In genomic region chr10:114532226-114532625, GRCh38 we compare ENCODE assay signal across 22 cellular contexts.
DNase-seq lines count a peak whose midpoint lies in the region; ATAC-seq and TF ChIP-seq lines count a peak whose summit lies in the region.
"Had no signal": no experiment of that assay in that cellular context is flagged by ENCODE, and none has a peak within 500 bp of the region (broad histone marks: within the 10 kb centered on the region; RNA-seq: fewer than 3 reads in every experiment).

No MANE protein-coding gene starts in this region.

- H3K27ac Mint-ChIP-seq in activated naive CD4-positive, alpha-beta T cell treated with anti-CD3 and anti-CD28 coated beads, Interleukin-2, amount 50 U/mL, for 24 hours: peak overlapping the region; percentile 65
- H3K27ac Mint-ChIP-seq in activated naive CD4-positive, alpha-beta T cell treated with anti-CD3 and anti-CD28 coated beads, Interleukin-2, amount 10 ng/mL, durations not matched to agents 7 days and 5 days: no peak overlapping the region
- no peak overlapping the region for H3K27ac Mint-ChIP-seq in activated CD4-positive, alpha-beta T cell treated with anti-CD3 and anti-CD28 coated beads, Interleukin-2, amount 10 ng/mL, durations not matched to agents 24 days and 14 days
- H3K27ac Mint-ChIP-seq: B cell; CD8-positive, alpha-beta T cell; H9 had no signal

- no peaks in the 10 kb centered on the region for H3K9me3 Mint-ChIP-seq in activated naive CD4-positive, alpha-beta T cell treated with anti-CD3 and anti-CD28 coated beads, Interleukin-2, amount 50 U/mL, for 24 hours
- H3K9me3 Mint-ChIP-seq in activated naive CD4-positive, alpha-beta T cell treated with anti-CD3 and anti-CD28 coated beads, Interleukin-2, amount 10 ng/mL, durations not matched to agents 7 days and 5 days: no peaks in the 10 kb centered on the region
- H3K9me3 Mint-ChIP-seq in activated CD4-positive, alpha-beta T cell treated with anti-CD3 and anti-CD28 coated beads, Interleukin-2, amount 10 ng/mL, durations not matched to agents 24 days and 14 days: no peaks in the 10 kb centered on the region
- H3K9me3 Mint-ChIP-seq: CD8-positive, alpha-beta T cell had no signal

- TF ChIP-seq POLR2A in right lobe of liver (IDR thresholded peaks at IDR 0.05): no peak

- no peak for ATAC-seq in right lobe of liver
- ATAC-seq: CD8-positive, alpha-beta T cell; GM12878; HCT116 had no signal

- no peak overlapping the region for H2BK5ac ChIP-seq in neuronal stem cell (ENCODE audit: low read length)

- no peak overlapping the region for H3K4me2 ChIP-seq in neuronal stem cell (ENCODE audit: insufficient read depth, low read length, poor library complexity, severe bottlenecking)
- H3K4me2 ChIP-seq: BLaER1 had no signal

- no peak overlapping the region for H2AFZ ChIP-seq in neuronal stem cell (ENCODE audit: low read length)
- H2AFZ ChIP-seq: GM23248 had no signal

- no peak overlapping the region for H2BK15ac ChIP-seq in neuronal stem cell (ENCODE audit: low read length)

- TF ChIP-seq CTCF in right lobe of liver (IDR thresholded peaks at IDR 0.05): no peak

- no peak overlapping the region for H3K23ac ChIP-seq in neuronal stem cell (ENCODE audit: low read depth, low read length, poor library complexity)

- no peaks in the 10 kb centered on the region for H3K36me3 Mint-ChIP-seq in activated naive CD4-positive, alpha-beta T cell treated with anti-CD3 and anti-CD28 coated beads, Interleukin-2, amount 50 U/mL, for 24 hours
- peaks cover 2% of the 10 kb centered on the region for H3K36me3 Mint-ChIP-seq in activated naive CD4-positive, alpha-beta T cell treated with anti-CD3 and anti-CD28 coated beads, Interleukin-2, amount 10 ng/mL, durations not matched to agents 7 days and 5 days
- no peaks in the 10 kb centered on the region for H3K36me3 Mint-ChIP-seq in activated CD4-positive, alpha-beta T cell treated with anti-CD3 and anti-CD28 coated beads, Interleukin-2, amount 10 ng/mL, durations not matched to agents 24 days and 14 days (ENCODE audit: low read depth)
- H3K36me3 Mint-ChIP-seq: CD8-positive, alpha-beta T cell had no signal

- H3K9me3 ChIP-seq in neuronal stem cell (replicated peaks in 1 of 2; ENCODE audit: control insufficient read depth in 2 of 2, insufficient read depth in 1 of 2, low read depth in 1 of 2, low read length in 2 of 2): peaks cover 3 to 6% of the 10 kb centered on the region in 2 donors
- H3K9me3 ChIP-seq in right lobe of liver: no peaks in the 10 kb centered on the region
- H3K9me3 ChIP-seq: Caco-2 had no signal

- H3K4me3 ChIP-seq in neuronal stem cell (ENCODE audit: low read length in 2 of 2): no peak overlapping the region
- no peak overlapping the region for H3K4me3 ChIP-seq in right lobe of liver
- H3K4me3 ChIP-seq: BLaER1, GM12878, GM23248 had no signal

- H3K4me1 ChIP-seq in neuronal stem cell (ENCODE audit: control insufficient read depth in 2 of 2, insufficient read depth in 1 of 2, low read depth in 1 of 2, low read length in 2 of 2): peaks cover 0 to 2% of the 10 kb centered on the region in 2 donors
- H3K4me1 ChIP-seq in right lobe of liver: peaks cover 0 to 4% (median 2%) of the 10 kb centered on the region in 4 donors
- H3K4me1 ChIP-seq: Caco-2 had no signal

- H3K27me3 Mint-ChIP-seq in activated naive CD4-positive, alpha-beta T cell treated with anti-CD3 and anti-CD28 coated beads, Interleukin-2, amount 50 U/mL, for 24 hours: no peaks in the 10 kb centered on the region
- H3K27me3 Mint-ChIP-seq in activated naive CD4-positive, alpha-beta T cell treated with anti-CD3 and anti-CD28 coated beads, Interleukin-2, amount 10 ng/mL, durations not matched to agents 7 days and 5 days: peaks cover 4% of the 10 kb centered on the region
- H3K27me3 Mint-ChIP-seq in activated CD4-positive, alpha-beta T cell treated with anti-CD3 and anti-CD28 coated beads, Interleukin-2, amount 10 ng/mL, durations not matched to agents 24 days and 14 days: no peaks in the 10 kb centered on the region
- H3K27me3 Mint-ChIP-seq: B cell; CD4-positive, CD25-positive, alpha-beta regulatory T cell had no signal

- DNase-seq in activated naive CD4-positive, alpha-beta T cell treated with anti-CD3 and anti-CD28 coated beads, Interleukin-2, amount 10 ng/mL, durations not matched to agents 7 days and 5 days: no peak
- DNase-seq in G401 (ENCODE audit: low spot score): peak; percentile 99
- DNase-seq in cerebellum (ENCODE audit: low spot score): peak; percentile 84
- DNase-seq in neuronal stem cell (ENCODE audit: low spot score): no peak
- DNase-seq in right lobe of liver: no peak
- no peak for DNase-seq in activated CD4-positive, alpha-beta T cell treated with anti-CD3 and anti-CD28 coated beads, Interleukin-2, amount 10 ng/mL, durations not matched to agents 24 days and 14 days
- no peak for DNase-seq in NCI-H2171 (lab: John Stamatoyannopoulos, UW)
- DNase-seq: Caco-2; CD4-positive, CD25-positive, alpha-beta regulatory T cell; CD8-positive, alpha-beta T cell; DMS153; DND-41; GDM1; GM23248; H9 had no signal

- H2BK12ac ChIP-seq in neuronal stem cell (ENCODE audit: low read length): no peak overlapping the region

- H3K14ac ChIP-seq in neuronal stem cell (ENCODE audit: low read length): no peak overlapping the region

- H3K9ac ChIP-seq in neuronal stem cell (ENCODE audit: low read depth, low read length, poor library complexity): no peak overlapping the region
- H3K9ac ChIP-seq: BLaER1, GM23248 had no signal

- no peak overlapping the region for H3K4ac ChIP-seq in neuronal stem cell (ENCODE audit: low read length)

- no peak overlapping the region for H3K27ac ChIP-seq in neuronal stem cell (replicated peaks; ENCODE audit: low read length)
- no peak overlapping the region for H3K27ac ChIP-seq in right lobe of liver
- H3K27ac ChIP-seq: 22Rv1, BLaER1, C4-2B, GM23248 had no signal

- in situ Hi-C loops in G401 (cut with HindIII; ENCODE audit: low sequenced_read_pairs): no loop called here

- no peak overlapping the region for H3K4me3 Mint-ChIP-seq in activated naive CD4-positive, alpha-beta T cell treated with anti-CD3 and anti-CD28 coated beads, Interleukin-2, amount 50 U/mL, for 24 hours
- no peak overlapping the region for H3K4me3 Mint-ChIP-seq in activated naive CD4-positive, alpha-beta T cell treated with anti-CD3 and anti-CD28 coated beads, Interleukin-2, amount 10 ng/mL, durations not matched to agents 7 days and 5 days
- H3K4me3 Mint-ChIP-seq in activated CD4-positive, alpha-beta T cell treated with anti-CD3 and anti-CD28 coated beads, Interleukin-2, amount 10 ng/mL, durations not matched to agents 24 days and 14 days: no peak overlapping the region
- H3K4me3 Mint-ChIP-seq: B cell; CD4-positive, CD25-positive, alpha-beta regulatory T cell; CD8-positive, alpha-beta T cell; H9 had no signal

- H3K36me3 ChIP-seq in neuronal stem cell (replicated peaks in 1 of 2; ENCODE audit: control insufficient read depth in 2 of 2, insufficient read depth in 2 of 2, low read length in 2 of 2): no peaks in the 10 kb centered on the region
- H3K36me3 ChIP-seq in right lobe of liver: peaks cover 0 to 2% (median 0%) of the 10 kb centered on the region in 4 donors
- H3K36me3 ChIP-seq: BLaER1 had no signal

- H3K4me1 Mint-ChIP-seq in activated naive CD4-positive, alpha-beta T cell treated with anti-CD3 and anti-CD28 coated beads, Interleukin-2, amount 50 U/mL, for 24 hours: peaks cover 44% of the 10 kb centered on the region
- peaks cover 31% of the 10 kb centered on the region for H3K4me1 Mint-ChIP-seq in activated naive CD4-positive, alpha-beta T cell treated with anti-CD3 and anti-CD28 coated beads, Interleukin-2, amount 10 ng/mL, durations not matched to agents 7 days and 5 days
- H3K4me1 Mint-ChIP-seq in activated CD4-positive, alpha-beta T cell treated with anti-CD3 and anti-CD28 coated beads, Interleukin-2, amount 10 ng/mL, durations not matched to agents 24 days and 14 days: peaks cover 6% of the 10 kb centered on the region

- no peaks in the 10 kb centered on the region for H3K79me1 ChIP-seq in neuronal stem cell (ENCODE audit: low read depth, low read length)

- no peak overlapping the region for H2AK5ac ChIP-seq in neuronal stem cell (ENCODE audit: low read depth, low read length)

- peak overlapping the region; percentile 49 for H3K18ac ChIP-seq in neuronal stem cell (ENCODE audit: low read length)

- no peaks in the 10 kb centered on the region for H3K27me3 ChIP-seq in neuronal stem cell (ENCODE audit: control insufficient read depth in 3 of 3, insufficient read depth in 3 of 3, low read depth in 1 of 3, low read length in 3 of 3)
- no peaks in the 10 kb centered on the region for H3K27me3 ChIP-seq in right lobe of liver
- H3K27me3 ChIP-seq: BLaER1 had no signal

- whole genome bisulfite sequencing in neuronal stem cell (ENCODE audit: extremely low coverage in 2 of 2, insufficient read length in 2 of 2, insufficient replicate concordance in 1 of 2), 2 donors: no CpG with 5 or more reads among the region's 5 CpGs
- WGBS in right lobe of liver (ENCODE audit: insufficient coverage, low coverage, low lambda C conversion rate, missing lambda C conversion rate): 84% methylated on average over 3 of the region's 5 CpGs

- H2BK120ac ChIP-seq in neuronal stem cell (ENCODE audit: low read depth, low read length): no peak overlapping the region

- H4K8ac ChIP-seq in neuronal stem cell (ENCODE audit: low read depth, low read length): no peak overlapping the region

- no peak overlapping the region for H4K91ac ChIP-seq in neuronal stem cell (ENCODE audit: low read depth, low read length, poor library complexity)

- intact Hi-C loops in right lobe of liver (cut with DNase I): no loop called here
- intact Hi-C loops in activated CD4-positive, alpha-beta T cell treated with anti-CD3 and anti-CD28 coated beads, Interleukin-2, amount 10 ng/mL, durations not matched to agents 24 days and 14 days (cut with micrococcal nuclease): no loop called here

- CTCF ChIA-PET in activated naive CD4-positive, alpha-beta T cell treated with anti-CD3 and anti-CD28 coated beads, Interleukin-2, amount 10 ng/mL, durations not matched to agents 7 days and 5 days (lab: Charles Lee): interaction anchor here (2.1 kb wide), 1 partner anchor 9 kb away, joined by 10 read pairs; no protein-coding TSS in a partner anchor

Comparison
In these comparisons a context has a peak if more than half of its experiments do, and no peak if none do; other contexts are left out.
1. DNase-seq: peak in G401 (single experiment) and cerebellum (single experiment); none in activated naive CD4-positive, alpha-beta T cell treated with anti-CD3 and anti-CD28 coated beads, Interleukin-2, amount 10 ng/mL, durations not matched to agents 7 days and 5 days (single experiment), neuronal stem cell (single experiment), right lobe of liver (0 of 3), activated CD4-positive, alpha-beta T cell treated with anti-CD3 and anti-CD28 coated beads, Interleukin-2, amount 10 ng/mL, durations not matched to agents 24 days and 14 days (single experiment) and NCI-H2171 (single experiment).